In genomic region chr5:143401846-143402463, GRCh38 we compare ENCODE assay signal across 8 cellular contexts. TPM values are rescaled to one million over a fixed set of nuclear protein-coding genes. Genes with fewer than 3 reads are reported as not detected.
DNase-seq lines count a peak whose midpoint lies in the region; ATAC-seq and TF ChIP-seq lines count a peak whose summit lies in the region.

No MANE protein-coding gene starts in this region.

- no peak overlapping the region for H3K9ac ChIP-seq in iPS-18a (ENCODE audit: low read length)

- TF ChIP-seq CTCF in A673 (conservative IDR thresholded peaks at IDR 0.05; ENCODE audit: low read depth, low read length) = no peak

- H3K27me3 ChIP-seq in A673 (replicated peaks; ENCODE audit: insufficient read depth, low read depth, low read length, poor library complexity) (no peaks in the 10 kb centered on the region), H7 (ENCODE audit: control insufficient read depth, insufficient read depth, low read length) (peaks cover 24% of the 10 kb centered on the region), iPS-18a (ENCODE audit: control insufficient read depth, insufficient read depth, low read length) (peaks cover 43% of the 10 kb centered on the region)

- H3K9me3 ChIP-seq in A673 (ENCODE audit: low read depth, low read length, poor library complexity, severe bottlenecking) (no peaks in the 10 kb centered on the region), iPS-18a (ENCODE audit: control insufficient read depth, low read depth, low read length) (no peaks in the 10 kb centered on the region)

- H3K27ac Mint-ChIP-seq in activated naive CD4-positive, alpha-beta T cell treated with anti-CD3 and anti-CD28 coated beads, Interleukin-2, amount 50 U/mL, for 24 hours = peak overlapping the region; percentile 89

- peak overlapping the region; percentile 95 for H3K4me3 Mint-ChIP-seq in activated naive CD4-positive, alpha-beta T cell treated with anti-CD3 and anti-CD28 coated beads, Interleukin-2, amount 50 U/mL, for 24 hours

- ATAC-seq in HG02938 (IDR thresholded peaks at IDR 0.05; ENCODE audit: unreplicated experiment) = no peak
- no peak for ATAC-seq in GM18511 (IDR thresholded peaks at IDR 0.05; ENCODE audit: unreplicated experiment)

- H3K4me3 ChIP-seq in A673 (ENCODE audit: low read depth, low read length, poor library complexity, severe bottlenecking) (peak overlapping the region; percentile 78), H7 (ENCODE audit: insufficient read depth, low read depth, low read length) (peak overlapping the region; percentile 80), iPS-18a (ENCODE audit: low read length) (peak overlapping the region; percentile 56)

- H3K36me3 ChIP-seq in A673 (ENCODE audit: insufficient read depth, low read length, poor library complexity, severe bottlenecking) = no peaks in the 10 kb centered on the region
- no peaks in the 10 kb centered on the region for H3K36me3 ChIP-seq in H7 (replicated peaks; ENCODE audit: control insufficient read depth, insufficient read depth, low read length)
- H3K36me3 ChIP-seq in iPS-18a (ENCODE audit: control insufficient read depth, low read depth, low read length) = no peaks in the 10 kb centered on the region

- H3K36me3 Mint-ChIP-seq in activated naive CD4-positive, alpha-beta T cell treated with anti-CD3 and anti-CD28 coated beads, Interleukin-2, amount 50 U/mL, for 24 hours = peaks cover 20% of the 10 kb centered on the region

- H3K9me3 Mint-ChIP-seq in activated naive CD4-positive, alpha-beta T cell treated with anti-CD3 and anti-CD28 coated beads, Interleukin-2, amount 50 U/mL, for 24 hours = no peaks in the 10 kb centered on the region

- H3K27ac ChIP-seq in A673 (ENCODE audit: low read depth, low read length, poor library complexity, severe bottlenecking) = no peak overlapping the region
- H3K27ac ChIP-seq in iPS-18a (ENCODE audit: low read length) = no peak overlapping the region

- DNase-seq in A673 (ENCODE audit: low spot score) (no peak), H7 (no peak), NCI-H2227 (lab: John Stamatoyannopoulos, UW; ENCODE audit: unreplicated experiment) (no peak)
- DNase-seq in stimulated activated CD8-positive, alpha-beta memory T cell treated with anti-CD3 and anti-CD28 coated beads, Interleukin-4, amount 100 ng/mL, for 48 hours = peak; percentile 29

- peaks cover 64% of the 10 kb centered on the region for H3K4me1 Mint-ChIP-seq in activated naive CD4-positive, alpha-beta T cell treated with anti-CD3 and anti-CD28 coated beads, Interleukin-2, amount 50 U/mL, for 24 hours

- CTCF ChIA-PET in A673 (lab: Charles Lee) = no interaction called here

- intact Hi-C loops in A673 (cut with micrococcal nuclease; ENCODE audit: unreplicated experiment) = loop anchor here (5.0 to 10.0 kb wide), 5 partner anchors 100 to 563 kb away; no protein-coding TSS in a partner anchor

- POLR2A ChIA-PET in A673 (lab: Charles Lee; ENCODE audit: low non-redundant PET) = no interaction called here

- BruUV-seq in A673 (replicated peaks; lab: Mats Ljungman, UMichigan) = no TSS peak

- no peaks in the 10 kb centered on the region for H3K27me3 Mint-ChIP-seq in activated naive CD4-positive, alpha-beta T cell treated with anti-CD3 and anti-CD28 coated beads, Interleukin-2, amount 50 U/mL, for 24 hours

- peaks cover 12% of the 10 kb centered on the region for H3K4me1 ChIP-seq in A673 (ENCODE audit: insufficient read depth, low read length, poor library complexity, severe bottlenecking)
- peaks cover 38% of the 10 kb centered on the region for H3K4me1 ChIP-seq in iPS-18a (ENCODE audit: control insufficient read depth, low read depth, low read length)

RNA-seq across cellular contexts. Expression of gene NR3C1, which starts 1.5 kb away (rescaled TPM):
- 12.7 and 15.3 TPM in 2 replicates for total RNA-seq in A673 (2021)
- total RNA-seq in H7 (2014; rRNA removed; shearing (Covaris generic)) = 19.0 and 21.1 TPM in 2 replicates
